ENCODE assay signal across 24 cellular contexts in genomic region chr12:27109339-27110023, GRCh38. TPM values are rescaled to one million over a fixed set of nuclear protein-coding genes. Genes with fewer than 3 reads are reported as not detected.
A peak's percentile ranks its signal among the peaks of the same experiment; 100 is the strongest.
DNase-seq lines count a peak whose midpoint lies in the region; ATAC-seq, FAIRE-seq and TF ChIP-seq lines count a peak whose summit lies in the region.
"Had no signal": no experiment of that assay in that cellular context is flagged by ENCODE, and none has a peak within 500 bp of the region (broad histone marks: within the 10 kb centered on the region; RNA-seq: fewer than 3 reads in every experiment).

No MANE protein-coding gene starts in this region.

- RAD21 ChIA-PET in GM12878 (lab: Charles Lee; ENCODE audit: unreplicated experiment): interaction anchor here (0.7 to 1.5 kb wide), 2 partner anchors 87 to 111 kb away, joined by 3 read pairs; partner anchors contain the start of gene MED21

- peak overlapping the region; percentile 84 for H2AFZ ChIP-seq in GM23248
- no peak overlapping the region for H2AFZ ChIP-seq in GM12878 (ENCODE audit: control insufficient read depth, low read depth, low read length)

- H3K4me2 ChIP-seq in GM23248 (ENCODE audit: unreplicated experiment) (peak overlapping the region; percentile 76), GM12878 (ENCODE audit: control insufficient read depth, insufficient read depth) (no peak overlapping the region)
- H3K4me2 ChIP-seq: BLaER1, smooth muscle cell had no signal

- H3K27ac ChIP-seq in GM23248 (peak overlapping the region; percentile 96), GM12878 (ENCODE audit: control insufficient read depth, insufficient read depth) (no peak overlapping the region)
- H3K27ac ChIP-seq: BLaER1 had no signal

- DNase-seq in AG08395 (ENCODE audit: low spot score) (peak; percentile 56), GM23248 (peak; percentile 91), GM12878 (ENCODE audit: low read depth, low spot score) (no peak), fibroblast of the conjunctiva (ENCODE audit: low read depth) (peak; percentile 28), head of caudate nucleus (no peak), cerebellar cortex (ENCODE audit: low spot score) (no peak), cardiac septum (ENCODE audit: low spot score) (no peak), BE2C (no peak)
- DNase-seq: effector memory CD8-positive, alpha-beta T cell; GF-D8; naive B cell; NCI-H1048; NCI-H2081 treated with DMSO at 0.1 percent for 48 hours; NCI-H526 treated with DMSO at 0.1 percent for 48 hours; posterior cingulate gyrus; SIG-M5 had no signal

- POLR2A ChIA-PET in GM12878 (lab: Charles Lee): interaction anchor here (0.7 kb wide), 2 partner anchors 206 to 224 kb away, joined by 3 to 7 read pairs; no protein-coding TSS in a partner anchor

- peak; percentile 52 for FAIRE-seq in GM12878 (lab: Jason Lieb, UNC)
- FAIRE-seq: frontal cortex had no signal

- TF ChIP-seq CTCF in GM12878 (IDR thresholded peaks at IDR 0.05 in 2 of 3, conservative IDR thresholded peaks at IDR 0.05 in 1 of 3; ENCODE audit: control insufficient read depth in 2 of 3, extremely low read depth in 1 of 3, insufficient read depth in 1 of 3, low read depth in 3 of 3, low read length in 3 of 3): no peak
- TF ChIP-seq CTCF in BE2C (IDR thresholded peaks at IDR 0.05; ENCODE audit: low read depth, low read length): no peak

- no TSS peak for BruUV-seq in GM12878 (replicated peaks; lab: Mats Ljungman, UMichigan)

- H4K20me1 ChIP-seq in GM23248 (ENCODE audit: insufficient read depth) (no peaks in the 10 kb centered on the region), GM12878 (ENCODE audit: control insufficient read depth, insufficient read depth) (no peaks in the 10 kb centered on the region)
- H4K20me1 ChIP-seq: BLaER1 had no signal

- H3K9me2 ChIP-seq in GM23248 (ENCODE audit: insufficient read depth): no peaks in the 10 kb centered on the region

- CTCF ChIA-PET in GM12878 (lab: Yijun Ruan, JAX): interaction anchor here (0.6 to 1.4 kb wide), 3 partner anchors 15 to 196 kb away, joined by 3 read pairs; no protein-coding TSS in a partner anchor

- H3K36me3 ChIP-seq in GM23248 (ENCODE audit: low read depth): no peaks in the 10 kb centered on the region
- H3K36me3 ChIP-seq in GM12878 (ENCODE audit: control insufficient read depth in 2 of 2, insufficient read depth in 2 of 2, low read length in 1 of 2): no peaks in the 10 kb centered on the region
- no peaks in the 10 kb centered on the region for H3K36me3 ChIP-seq in BE2C
- H3K36me3 ChIP-seq: BLaER1 had no signal

- SMC1A ChIA-PET in GM12878 (lab: Charles Lee; ENCODE audit: uncharacterized antibody, unreplicated experiment): interaction anchor here (1.0 to 2.4 kb wide), 5 partner anchors 10 to 70 kb away, joined by 3 to 8 read pairs (median 4); no protein-coding TSS in a partner anchor

- H3K9me3 ChIP-seq in GM23248 (ENCODE audit: low read depth): no peaks in the 10 kb centered on the region
- H3K9me3 ChIP-seq in GM12878 (replicated peaks; ENCODE audit: control insufficient read depth, insufficient read depth, low read length): no peaks in the 10 kb centered on the region
- H3K9me3 ChIP-seq in BE2C: no peaks in the 10 kb centered on the region
- H3K9me3 ChIP-seq: BLaER1 had no signal

- H3K9ac ChIP-seq in GM23248 (peak overlapping the region; percentile 75), GM12878 (ENCODE audit: control insufficient read depth, insufficient read depth, low read length) (no peak overlapping the region)
- H3K9ac ChIP-seq: BLaER1 had no signal

- peak; percentile 34 for ATAC-seq in GM12878
- ATAC-seq: effector memory CD8-positive, alpha-beta T cell had no signal

- in situ Hi-C loops in GM23248 (cut with MboI) (no loop called here), GM12878 (cut with MboI) (no loop called here)

- TF ChIP-seq POLR2A in GM12878 (IDR thresholded peaks at IDR 0.05; ENCODE audit: low read depth, low read length): no peak

- H3K4me1 ChIP-seq in GM23248 (ENCODE audit: insufficient read depth) (peaks cover 43% of the 10 kb centered on the region), GM12878 (ENCODE audit: control insufficient read depth, insufficient read depth, low read length) (no peaks in the 10 kb centered on the region), BE2C (no peaks in the 10 kb centered on the region)
- H3K4me1 ChIP-seq: BLaER1 had no signal

- TF ChIP-seq EP300 in GM12878 (IDR thresholded peaks at IDR 0.05; ENCODE audit: borderline replicate concordance in 1 of 2, control insufficient read depth in 1 of 2, low read depth in 2 of 2, low read length in 2 of 2): no peak

- H3K79me2 ChIP-seq in GM23248 (ENCODE audit: insufficient read depth) (no peaks in the 10 kb centered on the region), GM12878 (ENCODE audit: control insufficient read depth, insufficient read depth, low read length) (no peaks in the 10 kb centered on the region)

- intact Hi-C loops in GM12878 (cut with micrococcal nuclease; ENCODE audit: unreplicated experiment): no loop called here
- intact Hi-C loops in head of caudate nucleus (cut with DNase I): no loop called here
- intact Hi-C loops in cardiac septum (cut with DNase I): no loop called here

- H3K4me3 ChIP-seq in GM23248: peak overlapping the region; percentile 60
- H3K4me3 ChIP-seq in GM12878: no peak overlapping the region
- H3K4me3 ChIP-seq in BE2C (ENCODE audit: low read depth, low read length): no peak overlapping the region
- H3K4me3 ChIP-seq: BLaER1, smooth muscle cell had no signal

- peaks cover 31% of the 10 kb centered on the region for H3F3A ChIP-seq in GM23248 (ENCODE audit: insufficient read depth)

- WGBS in GM23248 (ENCODE audit: low coverage in 1 of 2, low lambda C conversion rate in 2 of 2, missing lambda C conversion rate in 2 of 2), 2 experiments: 3 to 4% methylated on average over 4 of the region's 4 CpGs
- 83% methylated on average over 4 of the region's 4 CpGs for WGBS in GM12878 (ENCODE audit: insufficient coverage, insufficient replicate concordance, low lambda C conversion rate, missing lambda C conversion rate)

- no peak for TF ChIP-seq RAD21 in GM12878 (IDR thresholded peaks at IDR 0.05; ENCODE audit: insufficient read depth, low read depth, low read length)

- H3K27me3 ChIP-seq in GM23248 (replicated peaks; ENCODE audit: insufficient read depth) (no peaks in the 10 kb centered on the region), GM12878 (replicated peaks in 1 of 2; ENCODE audit: control insufficient read depth in 2 of 2, insufficient read depth in 2 of 2, low read length in 1 of 2) (no peaks in the 10 kb centered on the region), BE2C (no peaks in the 10 kb centered on the region)
- H3K27me3 ChIP-seq: BLaER1 had no signal

TF ChIP-seq in GM12878, 131 proteins besides CTCF, POLR2A, EP300 and RAD21 (continues in another document):
- TF ChIP-seq NBN (IDR thresholded peaks at IDR 0.05) (no peak), TAF1 (IDR thresholded peaks at IDR 0.05; ENCODE audit: borderline replicate concordance, low read depth, low read length) (no peak), RFX5 (IDR thresholded peaks at IDR 0.05; ENCODE audit: low read depth, low read length) (no peak), SMAD1 (IDR thresholded peaks at IDR 0.05; ENCODE audit: low read depth, partially characterized antibody) (no peak), HDGF (IDR thresholded peaks at IDR 0.05) (no peak), KDM1A (IDR thresholded peaks at IDR 0.05; ENCODE audit: borderline replicate concordance) (no peak)
- TF ChIP-seq, protein P1, sequence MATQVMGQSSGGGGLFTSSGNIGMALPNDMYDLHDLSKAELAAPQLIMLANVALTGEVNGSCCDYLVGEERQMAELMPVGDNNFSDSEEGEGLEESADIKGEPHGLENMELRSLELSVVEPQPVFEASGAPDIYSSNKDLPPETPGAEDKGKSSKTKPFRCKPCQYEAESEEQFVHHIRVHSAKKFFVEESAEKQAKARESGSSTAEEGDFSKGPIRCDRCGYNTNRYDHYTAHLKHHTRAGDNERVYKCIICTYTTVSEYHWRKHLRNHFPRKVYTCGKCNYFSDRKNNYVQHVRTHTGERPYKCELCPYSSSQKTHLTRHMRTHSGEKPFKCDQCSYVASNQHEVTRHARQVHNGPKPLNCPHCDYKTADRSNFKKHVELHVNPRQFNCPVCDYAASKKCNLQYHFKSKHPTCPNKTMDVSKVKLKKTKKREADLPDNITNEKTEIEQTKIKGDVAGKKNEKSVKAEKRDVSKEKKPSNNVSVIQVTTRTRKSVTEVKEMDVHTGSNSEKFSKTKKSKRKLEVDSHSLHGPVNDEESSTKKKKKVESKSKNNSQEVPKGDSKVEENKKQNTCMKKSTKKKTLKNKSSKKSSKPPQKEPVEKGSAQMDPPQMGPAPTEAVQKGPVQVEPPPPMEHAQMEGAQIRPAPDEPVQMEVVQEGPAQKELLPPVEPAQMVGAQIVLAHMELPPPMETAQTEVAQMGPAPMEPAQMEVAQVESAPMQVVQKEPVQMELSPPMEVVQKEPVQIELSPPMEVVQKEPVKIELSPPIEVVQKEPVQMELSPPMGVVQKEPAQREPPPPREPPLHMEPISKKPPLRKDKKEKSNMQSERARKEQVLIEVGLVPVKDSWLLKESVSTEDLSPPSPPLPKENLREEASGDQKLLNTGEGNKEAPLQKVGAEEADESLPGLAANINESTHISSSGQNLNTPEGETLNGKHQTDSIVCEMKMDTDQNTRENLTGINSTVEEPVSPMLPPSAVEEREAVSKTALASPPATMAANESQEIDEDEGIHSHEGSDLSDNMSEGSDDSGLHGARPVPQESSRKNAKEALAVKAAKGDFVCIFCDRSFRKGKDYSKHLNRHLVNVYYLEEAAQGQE (IDR thresholded peaks at IDR 0.05; ENCODE audit: low read depth, low read length): no peak

RNA-seq across cellular contexts. Expression of gene C12orf71, which starts 27.1 kb away (rescaled TPM):
- total RNA-seq in GM23248 (2014; rRNA removed; shearing (Covaris generic)): not detected in 2 replicates
- polyA plus RNA-seq in GM23248 (2016; fragmentation: Nextera tagmentation; extraction: Ambion mirVana) (not detected in 2 replicates), GM12878 (2011; rRNA removed) (not detected in 2 replicates), GM12878 (2014; fragmentation: Illumina TruSeq; extraction: Trizol) (not detected in 2 replicates), GM12878 (2014; fragmentation: Nextera tagmentation; extraction: Ambion mirVana) (under 1 TPM in 1 of 2 experiments, not detected in 1; 0.05 TPM), GM12878 (2014; rRNA removed) (not detected in 2 replicates), GM12878 (2016; fragmentation: Nextera tagmentation; extraction: Ambion mirVana) (not detected)
- total RNA-seq in GM12878 (2013; cell fraction: nucleolus; rRNA removed): not detected in 2 replicates
- total RNA-seq in GM12878 (2014; rRNA removed) (not detected in 2 replicates), GM12878 (2014; rRNA removed; fragmentation: Illumina TruSeq; extraction: Trizol) (not detected in 2 replicates), GM12878 (2021) (not detected in 2 replicates), cardiac septum (not detected)
- polyA plus RNA-seq in GM12878 (2011; ENCODE audit: low read depth): not detected
- not detected in 2 replicates for polyA plus RNA-seq in GM12878 (2011; cell fraction: cytosol; rRNA removed)
- polyA plus RNA-seq in GM12878 (2011; cell fraction: nucleus; rRNA removed): not detected in 2 replicates
- 0.39 TPM in 1 of 2 replicates, not detected in the other for polyA plus RNA-seq in GM12878 (2012)
- polyA minus RNA-seq in GM12878 (2011; rRNA and poly(A)+ RNA removed): not detected in 2 replicates
- not detected in 2 replicates for polyA minus RNA-seq in GM12878 (2011; cell fraction: cytosol; rRNA and poly(A)+ RNA removed)
- polyA minus RNA-seq in GM12878 (2011; cell fraction: nucleus; rRNA and poly(A)+ RNA removed): not detected in 2 replicates
- not detected for polyA plus RNA-seq in BE2C (2012; ENCODE audit: insufficient read depth, insufficient read length, low read depth)
- total RNA-seq: frontal cortex; H4; liver; smooth muscle cell; T-helper 2 cell treated with Interferon-gamma antibody and Interleukin-4, amounts not matched to agents 100 ng/mL and 5 ng/mL, for 36 hours had no signal
- polyA plus RNA-seq: IgD-negative memory B cell, liver, smooth muscle cell, thymus had no signal

Comparison
In these comparisons a context has a peak if more than half of its experiments do, and no peak if none do; other contexts are left out.
1. DNase-seq: peak in AG08395 (single experiment), GM23248 (single experiment) and fibroblast of the conjunctiva (single experiment); none in GM12878 (single experiment), head of caudate nucleus (0 of 42), cerebellar cortex (single experiment), cardiac septum (single experiment) and BE2C (single experiment).